ENCODE assay signal across 1 cellular context in the genomic region with DNA sequence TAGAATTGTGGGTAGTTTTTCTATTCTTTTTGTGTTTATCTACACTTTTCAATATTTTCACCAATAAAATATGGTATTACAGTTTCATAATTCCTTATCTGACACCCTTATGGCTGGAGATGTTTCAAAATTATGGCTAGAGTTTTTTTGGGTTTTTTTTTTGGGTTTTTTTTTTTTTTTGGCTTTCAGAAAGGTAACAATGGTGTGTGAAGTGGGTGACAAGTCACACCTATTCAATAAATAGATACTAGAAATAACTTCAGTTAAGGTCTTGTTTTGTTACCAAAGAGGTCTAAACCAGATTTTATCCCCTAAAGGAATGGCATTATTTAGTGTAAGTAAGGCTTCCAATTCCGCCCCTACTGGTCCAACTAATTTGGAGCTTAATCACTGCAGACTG.
TF ChIP-seq lines count a peak whose summit lies in the region.

No MANE protein-coding gene starts in this region.

TF ChIP-seq in GM12878, 131 proteins besides CTCF, POLR2A, EP300 and RAD21:
- TF ChIP-seq ZNF384 (IDR thresholded peaks at IDR 0.05; ENCODE audit: borderline replicate concordance, low read depth, low read length) (peak; percentile 54; the same call in 1 of the 2 replicates), TCF3 (IDR thresholded peaks at IDR 0.05; ENCODE audit: borderline replicate concordance, insufficient read depth, low read depth, low read length) (no peak), CHD1 (IDR thresholded peaks at IDR 0.05; ENCODE audit: low read depth, low read length) (no peak), ATF7 (IDR thresholded peaks at IDR 0.05; ENCODE audit: low read depth) (no peak), MEF2A (IDR thresholded peaks at IDR 0.05; ENCODE audit: insufficient read depth, low read depth, low read length) (no peak), RFX5 (IDR thresholded peaks at IDR 0.05; ENCODE audit: low read depth, low read length) (no peak)
- TF ChIP-seq, protein P1, sequence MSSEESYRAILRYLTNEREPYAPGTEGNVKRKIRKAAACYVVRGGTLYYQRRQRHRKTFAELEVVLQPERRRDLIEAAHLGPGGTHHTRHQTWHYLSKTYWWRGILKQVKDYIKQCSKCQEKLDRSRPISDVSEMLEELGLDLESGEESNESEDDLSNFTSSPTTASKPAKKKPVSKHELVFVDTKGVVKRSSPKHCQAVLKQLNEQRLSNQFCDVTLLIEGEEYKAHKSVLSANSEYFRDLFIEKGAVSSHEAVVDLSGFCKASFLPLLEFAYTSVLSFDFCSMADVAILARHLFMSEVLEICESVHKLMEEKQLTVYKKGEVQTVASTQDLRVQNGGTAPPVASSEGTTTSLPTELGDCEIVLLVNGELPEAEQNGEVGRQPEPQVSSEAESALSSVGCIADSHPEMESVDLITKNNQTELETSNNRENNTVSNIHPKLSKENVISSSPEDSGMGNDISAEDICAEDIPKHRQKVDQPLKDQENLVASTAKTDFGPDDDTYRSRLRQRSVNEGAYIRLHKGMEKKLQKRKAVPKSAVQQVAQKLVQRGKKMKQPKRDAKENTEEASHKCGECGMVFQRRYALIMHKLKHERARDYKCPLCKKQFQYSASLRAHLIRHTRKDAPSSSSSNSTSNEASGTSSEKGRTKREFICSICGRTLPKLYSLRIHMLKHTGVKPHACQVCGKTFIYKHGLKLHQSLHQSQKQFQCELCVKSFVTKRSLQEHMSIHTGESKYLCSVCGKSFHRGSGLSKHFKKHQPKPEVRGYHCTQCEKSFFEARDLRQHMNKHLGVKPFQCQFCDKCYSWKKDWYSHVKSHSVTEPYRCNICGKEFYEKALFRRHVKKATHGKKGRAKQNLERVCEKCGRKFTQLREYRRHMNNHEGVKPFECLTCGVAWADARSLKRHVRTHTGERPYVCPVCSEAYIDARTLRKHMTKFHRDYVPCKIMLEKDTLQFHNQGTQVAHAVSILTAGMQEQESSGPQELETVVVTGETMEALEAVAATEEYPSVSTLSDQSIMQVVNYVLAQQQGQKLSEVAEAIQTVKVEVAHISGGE (CRISPR knock-in tag; IDR thresholded peaks at IDR 0.05), result no peak
